In the genomic region with DNA sequence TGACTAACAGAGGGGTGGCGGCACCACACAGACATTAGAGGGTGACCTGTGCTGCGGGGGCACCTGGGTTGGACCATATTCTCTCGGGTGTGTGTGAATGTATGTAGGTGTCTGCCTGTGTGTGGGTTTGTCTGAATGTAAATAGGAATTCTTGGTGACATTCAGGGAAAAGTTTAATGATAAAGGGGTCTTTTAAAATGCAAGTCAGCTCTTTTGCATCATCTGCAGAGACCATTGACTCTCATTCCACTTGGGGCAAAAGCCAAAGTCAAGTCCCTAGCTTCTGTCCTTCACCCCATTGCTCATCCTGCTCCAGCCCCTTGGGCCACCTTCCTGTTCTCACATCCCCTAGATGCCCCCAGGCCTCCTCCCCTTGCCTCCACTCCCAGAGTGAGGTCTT, we compare ENCODE assay signal across 1 cellular context.
TF ChIP-seq lines count a peak whose summit lies in the region.

No MANE protein-coding gene starts in this region.

TF ChIP-seq in K562, 482 proteins besides CTCF, POLR2A, EP300 and RAD21 (continued from another document):
- TF ChIP-seq, protein P1, sequence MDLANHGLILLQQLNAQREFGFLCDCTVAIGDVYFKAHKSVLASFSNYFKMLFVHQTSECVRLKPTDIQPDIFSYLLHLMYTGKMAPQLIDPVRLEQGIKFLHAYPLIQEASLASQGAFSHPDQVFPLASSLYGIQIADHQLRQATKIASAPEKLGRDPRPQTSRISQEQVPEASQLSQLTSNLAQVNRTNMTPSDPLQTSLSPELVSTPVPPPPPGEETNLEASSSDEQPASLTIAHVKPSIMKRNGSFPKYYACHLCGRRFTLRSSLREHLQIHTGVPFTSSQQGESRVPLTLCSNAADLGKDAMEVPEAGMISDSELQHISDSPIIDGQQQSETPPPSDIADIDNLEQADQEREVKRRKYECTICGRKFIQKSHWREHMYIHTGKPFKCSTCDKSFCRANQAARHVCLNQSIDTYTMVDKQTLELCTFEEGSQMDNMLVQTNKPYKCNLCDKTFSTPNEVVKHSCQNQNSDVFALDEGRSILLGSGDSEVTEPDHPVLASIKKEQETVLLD (IDR thresholded peaks at IDR 0.05): no peak
- TF ChIP-seq ESRRB (CRISPR knock-in tag; IDR thresholded peaks at IDR 0.05; ENCODE audit: borderline replicate concordance) (no peak), BDP1 (IDR thresholded peaks at IDR 0.05; ENCODE audit: insufficient read depth, insufficient read length) (no peak)
- TF ChIP-seq, protein P2, sequence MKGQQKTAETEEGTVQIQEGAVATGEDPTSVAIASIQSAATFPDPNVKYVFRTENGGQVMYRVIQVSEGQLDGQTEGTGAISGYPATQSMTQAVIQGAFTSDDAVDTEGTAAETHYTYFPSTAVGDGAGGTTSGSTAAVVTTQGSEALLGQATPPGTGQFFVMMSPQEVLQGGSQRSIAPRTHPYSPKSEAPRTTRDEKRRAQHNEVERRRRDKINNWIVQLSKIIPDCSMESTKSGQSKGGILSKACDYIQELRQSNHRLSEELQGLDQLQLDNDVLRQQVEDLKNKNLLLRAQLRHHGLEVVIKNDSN (CRISPR knock-in tag; IDR thresholded peaks at IDR 0.05): no peak
